In the genomic region with DNA sequence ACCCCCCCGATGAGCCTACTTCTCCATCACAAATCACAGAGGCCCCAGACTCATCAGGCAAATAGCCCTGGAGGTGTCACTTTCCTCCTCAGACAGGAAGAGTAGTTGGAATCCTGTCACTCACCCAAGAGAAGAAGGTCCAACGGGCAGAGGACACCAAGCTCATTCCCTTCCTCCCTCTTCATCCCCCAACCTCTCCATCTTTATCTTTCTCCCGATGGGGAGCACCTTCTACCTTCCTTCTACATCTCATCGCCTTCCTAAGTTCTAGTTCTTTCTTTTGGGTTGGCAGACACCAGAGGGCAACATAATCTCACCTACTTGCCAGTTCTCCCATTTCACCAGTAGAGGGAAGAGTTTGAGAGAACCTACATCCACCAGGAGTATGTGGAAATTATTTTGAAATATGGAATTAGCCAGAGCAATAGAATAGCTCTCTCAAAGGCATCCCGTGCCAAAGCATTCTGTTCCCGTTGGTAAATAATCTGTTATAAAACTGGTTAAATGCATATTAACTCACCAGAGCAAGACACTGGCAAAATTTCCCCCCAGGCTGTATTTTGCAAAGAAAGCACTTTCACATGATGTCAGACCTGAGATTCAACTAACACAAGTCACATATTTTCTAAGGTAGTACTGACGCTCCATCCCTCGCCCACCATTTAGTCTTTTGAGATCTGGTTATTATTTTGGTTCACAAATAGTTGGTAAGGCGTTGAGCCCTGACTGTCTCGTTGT, we compare ENCODE assay signal across 8 cellular contexts. TPM values are rescaled to one million over a fixed set of nuclear protein-coding genes. Genes with fewer than 3 reads are reported as not detected.
DNase-seq lines count a peak whose midpoint lies in the region; ATAC-seq and TF ChIP-seq lines count a peak whose summit lies in the region.

No MANE protein-coding gene starts in this region.

- no peak overlapping the region for H2AFZ ChIP-seq in neural cell (ENCODE audit: low read depth, low read length)

- H3K9me2 ChIP-seq in neural cell (ENCODE audit: insufficient read depth, low read length) = no peaks in the 10 kb centered on the region

- H3K9me3 ChIP-seq in esophagus squamous epithelium (no peaks in the 10 kb centered on the region), neural cell (ENCODE audit: low read length) (no peaks in the 10 kb centered on the region)

- peak; percentile 59 for TF ChIP-seq RAD21 in neural cell (conservative IDR thresholded peaks at IDR 0.05)

- H3K4me3 ChIP-seq in NB4 (ENCODE audit: low read depth, low read length) (no peak overlapping the region), esophagus squamous epithelium (no peak overlapping the region), neural cell (ENCODE audit: low read length) (no peak overlapping the region), lower leg skin (ENCODE audit: low read depth, poor library complexity, severe bottlenecking) (no peak overlapping the region)

- TF ChIP-seq EP300 in neural cell (conservative IDR thresholded peaks at IDR 0.05; ENCODE audit: poor library complexity, severe bottlenecking) = no peak

- H3K9ac ChIP-seq in neural cell (ENCODE audit: low read length) = no peak overlapping the region

- no peaks in the 10 kb centered on the region for H4K20me1 ChIP-seq in neural cell (ENCODE audit: insufficient read depth)

- H3K36me3 ChIP-seq in esophagus squamous epithelium (no peaks in the 10 kb centered on the region), neural cell (ENCODE audit: insufficient read depth, low read length) (no peaks in the 10 kb centered on the region)

- H3K4me2 ChIP-seq in neural cell (ENCODE audit: low read length) = no peak overlapping the region

- intact Hi-C loops in Right ventricle myocardium inferior (cut with DNase I) (loop anchor here (1.0 to 5.0 kb wide), 3 partner anchors 260 to 601 kb away; no protein-coding TSS in a partner anchor), cardiac septum (cut with DNase I) (loop anchor here (2.0 to 5.0 kb wide), 3 partner anchors 259 to 598 kb away; no protein-coding TSS in a partner anchor), esophagus squamous epithelium (cut with DNase I) (loop anchor here (10.0 kb wide), 2 partner anchors 318 to 598 kb away; no protein-coding TSS in a partner anchor), lower leg skin (cut with DNase I; ENCODE audit: low total_unique reads) (loop anchor here (10.0 kb wide), 1 partner anchor 318 kb away; no protein-coding TSS in a partner anchor)

- H3K27me3 ChIP-seq in esophagus squamous epithelium (peaks cover 0 to 45% (median 0%) of the 10 kb centered on the region in 4 donors), neural cell (ENCODE audit: insufficient read depth, low read depth, low read length) (no peaks in the 10 kb centered on the region)

- H3K4me1 ChIP-seq in esophagus squamous epithelium = no peaks in the 10 kb centered on the region

- WGBS in esophagus squamous epithelium, 2 donors = 30 to 39% methylated on average over 10 of the region's 10 CpGs
- 34 to 44% methylated on average over 10 of the region's 10 CpGs for WGBS in lower leg skin, 2 donors

- H3F3A ChIP-seq in neural cell (ENCODE audit: insufficient read depth, low read length, poor library complexity, severe bottlenecking) = no peaks in the 10 kb centered on the region

- H3K27ac ChIP-seq in esophagus squamous epithelium = no peak overlapping the region
- no peak overlapping the region for H3K27ac ChIP-seq in neural cell (ENCODE audit: low read length)

- no peak for DNase-seq in Right ventricle myocardium inferior (ENCODE audit: missing footprints)
- DNase-seq in cardiac septum (ENCODE audit: low spot score) = no peak
- DNase-seq in HCEC 1CT = peak; percentile 66
- DNase-seq in NB4 (ENCODE audit: low read depth) = peak; percentile 78
- no peak for DNase-seq in esophagus squamous epithelium (lab: John Stamatoyannopoulos, UW)
- DNase-seq in lower leg skin (ENCODE audit: low spot score in 2 of 2) = no peak

- TF ChIP-seq POLR2A in NB4 (IDR thresholded peaks at IDR 0.05; ENCODE audit: extremely low read depth, insufficient read length) = no peak
- TF ChIP-seq POLR2A in esophagus squamous epithelium (IDR thresholded peaks at IDR 0.05) = no peak
- no peak for TF ChIP-seq POLR2A in lower leg skin (IDR thresholded peaks at IDR 0.05)

- ATAC-seq in Right ventricle myocardium inferior = peak; percentile 71
- peak; percentile 95 for ATAC-seq in SK-N-SH treated with all-trans-retinoic acid at 6 μM for 48 hours

- H3K79me2 ChIP-seq in neural cell (replicated peaks; ENCODE audit: insufficient read depth, low read length) = no peaks in the 10 kb centered on the region

- TF ChIP-seq CTCF in NB4 (IDR thresholded peaks at IDR 0.05; ENCODE audit: low read depth, low read length) (peak; percentile 98), esophagus squamous epithelium (IDR thresholded peaks at IDR 0.05) (peak; percentile 43 to 94 (median 84)), neural cell (IDR thresholded peaks at IDR 0.05; ENCODE audit: poor library complexity, severe bottlenecking) (peak; percentile 74), lower leg skin (IDR thresholded peaks at IDR 0.05) (peak in 1 of 3 donors; percentile 87)

TF ChIP-seq in SK-N-SH treated with all-trans-retinoic acid at 6 μM for 48 hours, 23 proteins besides CTCF, POLR2A, EP300 and RAD21 (continues in another document):
- TF ChIP-seq SNAI2 (CRISPR knock-in tag; IDR thresholded peaks at IDR 0.05) = no peak
- TF ChIP-seq CSDC2 (CRISPR knock-in tag; IDR thresholded peaks at IDR 0.05) = no peak
- no peak for TF ChIP-seq GLIS3 (CRISPR knock-in tag; IDR thresholded peaks at IDR 0.05)
- no peak for TF ChIP-seq PATZ1 (CRISPR knock-in tag; IDR thresholded peaks at IDR 0.05; ENCODE audit: borderline replicate concordance)
- no peak for TF ChIP-seq ZFP30 (CRISPR knock-in tag; IDR thresholded peaks at IDR 0.05)
- TF ChIP-seq CREB5 (CRISPR knock-in tag; IDR thresholded peaks at IDR 0.05; ENCODE audit: low read depth) = no peak
- TF ChIP-seq ZC3H10 (CRISPR knock-in tag; IDR thresholded peaks at IDR 0.05) = no peak

TF ChIP-seq in neural cell, 6 proteins besides CTCF, POLR2A, EP300 and RAD21:
- TF ChIP-seq SMC3 (conservative IDR thresholded peaks at IDR 0.05; ENCODE audit: poor library complexity) = peak; percentile 71
- no peak for TF ChIP-seq POLR2AphosphoS5 (IDR thresholded peaks at IDR 0.05)

RNA-seq across cellular contexts. Expression of gene ZIC5, which starts 55.0 kb away (rescaled TPM):
- total RNA-seq in Right ventricle myocardium inferior (not detected), cardiac septum (0.05 TPM), esophagus squamous epithelium (not detected), lower leg skin (not detected)
- 0.94 and 0.98 TPM in 2 replicates for polyA plus RNA-seq in neural cell
- polyA minus RNA-seq in neural cell = 1.9 and 2.7 TPM in 2 replicates

Comparison
In these comparisons a context has a peak if more than half of its experiments do, and no peak if none do; other contexts are left out.
1. DNase-seq: peak in HCEC 1CT (single experiment) and NB4 (single experiment); none in Right ventricle myocardium inferior (single experiment), cardiac septum (single experiment), esophagus squamous epithelium (single experiment) and lower leg skin (0 of 2).